Comparison of ENCODE assay signal across 35 cellular contexts in the genomic region with DNA sequence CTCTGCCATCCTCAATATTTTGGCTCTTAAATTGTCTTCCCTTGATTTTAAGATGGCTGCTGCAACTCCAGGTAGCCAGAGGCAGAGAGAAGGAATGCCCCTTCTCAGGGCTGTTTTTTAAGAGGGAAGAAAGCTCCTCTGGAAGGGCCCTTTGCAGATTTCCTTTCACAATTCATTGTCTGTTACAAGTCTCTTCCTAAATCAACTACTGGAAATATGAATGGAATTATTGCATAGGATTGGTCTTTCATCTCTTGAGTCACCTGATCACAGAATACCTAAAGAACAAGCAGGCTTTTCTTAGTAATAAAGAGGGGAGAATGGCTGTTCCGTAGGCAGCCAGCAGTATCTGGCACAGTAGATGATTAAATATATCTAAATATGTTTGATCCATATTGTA.
"Had no signal": no experiment of that assay in that cellular context is flagged by ENCODE, and none has a peak within 500 bp of the region (broad histone marks: within the 10 kb centered on the region; RNA-seq: fewer than 3 reads in every experiment).

No MANE protein-coding gene starts in this region.

- DNase-seq: activated B cell treated with CpG ODN at 0.5 μM for 24 hours; activated CD4-positive, alpha-beta memory T cell treated with anti-CD3 and anti-CD28 coated beads for 36 hours; activated CD4-positive, alpha-beta T cell treated with anti-CD3 and anti-CD28 coated beads for 4 hours; activated CD4-positive, alpha-beta T cell treated with anti-CD3 and anti-CD28 coated beads, Interleukin-2, amount 10 ng/mL, durations not matched to agents 24 days and 14 days; activated CD4-positive, alpha-beta T cell treated with anti-CD3 and anti-CD28 coated beads, Interleukin-2, amount 50 U/mL, for 1 hour; activated CD4-positive, alpha-beta T cell treated with anti-CD3 and anti-CD28 coated beads, Interleukin-2, amount 50 U/mL, for 4 hours; activated CD4-positive, CD25-positive, alpha-beta regulatory T cell treated with anti-CD3 and anti-CD28 coated beads, Interleukin-2, amount 50 U/mL, for 72 hours; activated CD8-positive, alpha-beta memory T cell treated with anti-CD3 and anti-CD28 coated beads, Interleukin-2, amount 50 U/mL, for 4 hours; activated CD8-positive, alpha-beta T cell treated with anti-CD3 and anti-CD28 coated beads for 36 hours; activated effector memory CD4-positive, alpha-beta T cell treated with Interleukin-2 at 50 U/mL for 16 hours; activated gamma-delta T cell; activated naive CD4-positive, alpha-beta T cell treated with anti-CD3 and anti-CD28 coated beads, Interleukin-2, amount 10 ng/mL, durations not matched to agents 7 days and 5 days; activated naive CD4-positive, alpha-beta T cell treated with Interleukin-2 at 50 U/mL for 16 hours; activated naive CD8-positive, alpha-beta T cell treated with anti-CD3 and anti-CD28 coated beads, Interleukin-2, amount 10 ng/mL, durations not matched to agents 7 days and 5 days; activated T-cell treated with anti-CD3 and anti-CD28 coated beads for 4 hours; activated T-cell treated with anti-CD3 and anti-CD28 coated beads, Interleukin-2, amount 50 U/mL, for 1 hour; activated T-cell treated with anti-CD3 and anti-CD28 coated beads, Interleukin-2, amount 50 U/mL, for 48 hours; adrenal gland; amniotic stem cell; aorta; body of pancreas; brain microvascular endothelial cell; central memory CD4-positive, alpha-beta T cell; cerebellar nuclear complex; T-helper 1 cell; T-helper 2 cell; T-helper 9 cell; WERI-Rb-1 had no signal

- H3K9me3 ChIP-seq: adrenal gland, body of pancreas, breast epithelium had no signal

- H3K4me1 ChIP-seq: breast epithelium had no signal

- H3K4me3 Mint-ChIP-seq: activated B cell treated with CpG ODN at 0.5 μM for 24 hours; activated CD4-positive, alpha-beta memory T cell treated with anti-CD3 and anti-CD28 coated beads for 36 hours; activated CD4-positive, alpha-beta T cell treated with anti-CD3 and anti-CD28 coated beads, Interleukin-2, amount 10 ng/mL, durations not matched to agents 24 days and 14 days; activated CD8-positive, alpha-beta T cell treated with anti-CD3 and anti-CD28 coated beads for 36 hours; activated naive CD4-positive, alpha-beta T cell treated with anti-CD3 and anti-CD28 coated beads, Interleukin-2, amount 10 ng/mL, durations not matched to agents 7 days and 5 days; activated naive CD4-positive, alpha-beta T cell treated with anti-CD3 and anti-CD28 coated beads, Interleukin-2, amount 50 U/mL, for 24 hours; activated naive CD8-positive, alpha-beta T cell; activated naive CD8-positive, alpha-beta T cell treated with anti-CD3 and anti-CD28 coated beads, Interleukin-2, amount 10 ng/mL, durations not matched to agents 7 days and 5 days; T-helper 1 cell treated with Interleukin-12 subunit alpha and Interleukin-12 subunit beta and Interleukin-4 antibody, amounts not matched to agents 30 μg/mL and 1 μg/mL, for 36 hours; T-helper 2 cell treated with Interferon-gamma antibody and Interleukin-4, amounts not matched to agents 5 μg/mL and 100 μg/mL, for 36 hours had no signal

- H3K27me3 ChIP-seq: adrenal gland, body of pancreas, brain microvascular endothelial cell, breast epithelium had no signal

- H3K27me3 Mint-ChIP-seq: activated B cell treated with CpG ODN at 0.5 μM for 24 hours; activated CD4-positive, alpha-beta memory T cell treated with anti-CD3 and anti-CD28 coated beads for 36 hours; activated CD4-positive, alpha-beta T cell treated with anti-CD3 and anti-CD28 coated beads, Interleukin-2, amount 10 ng/mL, durations not matched to agents 24 days and 14 days; activated CD8-positive, alpha-beta T cell treated with anti-CD3 and anti-CD28 coated beads for 36 hours; activated naive CD4-positive, alpha-beta T cell treated with anti-CD3 and anti-CD28 coated beads, Interleukin-2, amount 10 ng/mL, durations not matched to agents 7 days and 5 days; activated naive CD4-positive, alpha-beta T cell treated with anti-CD3 and anti-CD28 coated beads, Interleukin-2, amount 50 U/mL, for 24 hours; activated naive CD8-positive, alpha-beta T cell; activated naive CD8-positive, alpha-beta T cell treated with anti-CD3 and anti-CD28 coated beads, Interleukin-2, amount 10 ng/mL, durations not matched to agents 7 days and 5 days had no signal

- H3K27ac ChIP-seq: adrenal gland, body of pancreas, brain microvascular endothelial cell, breast epithelium, WERI-Rb-1 had no signal

- H3K9me3 Mint-ChIP-seq: activated B cell treated with CpG ODN at 0.5 μM for 24 hours; activated CD4-positive, alpha-beta memory T cell treated with anti-CD3 and anti-CD28 coated beads for 36 hours; activated CD8-positive, alpha-beta T cell treated with anti-CD3 and anti-CD28 coated beads for 36 hours; activated naive CD4-positive, alpha-beta T cell treated with anti-CD3 and anti-CD28 coated beads, Interleukin-2, amount 10 ng/mL, durations not matched to agents 7 days and 5 days; activated naive CD4-positive, alpha-beta T cell treated with anti-CD3 and anti-CD28 coated beads, Interleukin-2, amount 50 U/mL, for 24 hours; activated T-helper 2 cell treated with anti-CD3 and anti-CD28 coated beads, Interferon-gamma antibody, Interleukin-2, Interleukin-4, amounts not matched to agents 10 μg/mL and 5 μg/mL and 100 μg/mL, durations not matched to agents 14 hours and 24 hours and 36 hours; T-helper 1 cell treated with Interleukin-12 subunit alpha and Interleukin-12 subunit beta and Interleukin-4 antibody, amounts not matched to agents 30 μg/mL and 1 μg/mL, for 36 hours; T-helper 2 cell treated with Interferon-gamma antibody and Interleukin-4, amounts not matched to agents 5 μg/mL and 100 μg/mL, for 36 hours had no signal

- ATAC-seq: activated CD8-positive, alpha-beta T cell treated with anti-CD3 and anti-CD28 coated beads for 36 hours; body of pancreas had no signal

- H3K36me3 ChIP-seq: adrenal gland, breast epithelium, WERI-Rb-1 had no signal

- H3K4me3 ChIP-seq: adrenal gland, body of pancreas, breast epithelium had no signal

- H3K4me1 Mint-ChIP-seq: activated B cell treated with CpG ODN at 0.5 μM for 24 hours; activated CD4-positive, alpha-beta T cell treated with anti-CD3 and anti-CD28 coated beads, Interleukin-2, amount 10 ng/mL, durations not matched to agents 24 days and 14 days; activated naive CD4-positive, alpha-beta T cell treated with anti-CD3 and anti-CD28 coated beads, Interleukin-2, amount 10 ng/mL, durations not matched to agents 7 days and 5 days; activated naive CD8-positive, alpha-beta T cell treated with anti-CD3 and anti-CD28 coated beads, Interleukin-2, amount 10 ng/mL, durations not matched to agents 7 days and 5 days had no signal

- FAIRE-seq: astrocyte had no signal

- H3K27ac Mint-ChIP-seq: activated B cell treated with CpG ODN at 0.5 μM for 24 hours; activated CD4-positive, alpha-beta memory T cell treated with anti-CD3 and anti-CD28 coated beads for 36 hours; activated CD4-positive, alpha-beta T cell treated with anti-CD3 and anti-CD28 coated beads, Interleukin-2, amount 10 ng/mL, durations not matched to agents 24 days and 14 days; activated CD8-positive, alpha-beta T cell treated with anti-CD3 and anti-CD28 coated beads for 36 hours; activated naive CD4-positive, alpha-beta T cell treated with anti-CD3 and anti-CD28 coated beads, Interleukin-2, amount 10 ng/mL, durations not matched to agents 7 days and 5 days; activated naive CD4-positive, alpha-beta T cell treated with anti-CD3 and anti-CD28 coated beads, Interleukin-2, amount 50 U/mL, for 24 hours; activated naive CD8-positive, alpha-beta T cell; activated naive CD8-positive, alpha-beta T cell treated with anti-CD3 and anti-CD28 coated beads, Interleukin-2, amount 10 ng/mL, durations not matched to agents 7 days and 5 days; activated T-helper 2 cell treated with anti-CD3 and anti-CD28 coated beads, Interferon-gamma antibody, Interleukin-2, Interleukin-4, amounts not matched to agents 10 μg/mL and 5 μg/mL and 100 μg/mL, durations not matched to agents 14 hours and 24 hours and 36 hours; T-helper 1 cell treated with Interleukin-12 subunit alpha and Interleukin-12 subunit beta and Interleukin-4 antibody, amounts not matched to agents 30 μg/mL and 1 μg/mL, for 36 hours; T-helper 2 cell treated with Interferon-gamma antibody and Interleukin-4, amounts not matched to agents 5 μg/mL and 100 μg/mL, for 36 hours had no signal
